Comparison of ENCODE assay signal across 1 cellular context in the genomic region with DNA sequence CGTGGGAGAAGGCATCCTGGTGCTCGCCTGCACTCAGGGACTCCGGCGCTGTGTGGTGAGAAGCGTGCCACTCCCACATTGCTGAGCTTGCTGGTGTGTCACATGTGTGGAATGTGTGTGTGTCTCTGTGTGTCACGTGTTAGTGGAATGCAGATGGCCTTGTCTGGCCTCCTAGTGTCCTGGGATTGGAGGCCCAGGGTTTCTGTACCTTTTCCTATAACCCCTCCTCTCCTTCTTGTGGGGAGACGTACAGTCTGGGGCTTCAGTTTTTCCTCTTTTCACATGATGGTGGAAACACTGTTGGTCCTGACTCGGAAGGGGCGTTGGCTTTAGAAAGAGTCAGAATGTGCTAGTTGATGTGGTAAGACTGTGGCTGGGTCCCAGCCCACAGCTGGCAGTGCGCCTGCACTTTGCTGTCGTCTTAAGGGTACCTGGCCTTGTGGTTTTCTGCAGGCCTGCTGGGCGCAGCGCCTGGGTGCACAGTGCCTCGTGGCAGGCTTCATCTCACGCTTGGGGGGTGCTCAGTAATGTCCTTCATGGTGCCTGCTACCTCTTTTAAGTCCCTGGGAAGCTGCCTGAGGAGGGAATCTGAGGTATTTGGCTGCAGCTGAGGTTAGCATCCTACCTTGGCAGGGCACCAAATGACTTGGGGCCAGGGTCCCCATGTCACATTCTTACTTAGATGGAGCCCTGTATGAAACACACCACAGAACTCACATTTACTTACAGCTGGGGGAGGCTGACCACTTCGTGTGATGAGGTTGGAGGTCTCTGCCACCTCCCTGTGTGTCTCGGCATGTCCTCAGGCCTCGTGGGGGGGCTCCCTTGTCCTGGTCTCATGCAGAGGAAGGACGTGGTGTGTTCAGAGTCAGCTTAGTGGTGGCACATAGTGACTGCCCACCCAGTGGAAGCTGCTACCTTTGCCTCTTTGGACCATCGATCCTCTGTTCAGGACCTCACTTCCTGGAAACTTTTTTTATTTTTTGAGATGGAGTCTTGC.
TF ChIP-seq lines count a peak whose summit lies in the region.

No MANE protein-coding gene starts in this region.

TF ChIP-seq in K562, 482 proteins besides CTCF, POLR2A, EP300 and RAD21 (continued from another document):
- peak; percentile 48; the same call in 1 of the 2 replicates for TF ChIP-seq ATF2 (CRISPR knock-in tag; IDR thresholded peaks at IDR 0.05)
- TF ChIP-seq, protein P1, sequence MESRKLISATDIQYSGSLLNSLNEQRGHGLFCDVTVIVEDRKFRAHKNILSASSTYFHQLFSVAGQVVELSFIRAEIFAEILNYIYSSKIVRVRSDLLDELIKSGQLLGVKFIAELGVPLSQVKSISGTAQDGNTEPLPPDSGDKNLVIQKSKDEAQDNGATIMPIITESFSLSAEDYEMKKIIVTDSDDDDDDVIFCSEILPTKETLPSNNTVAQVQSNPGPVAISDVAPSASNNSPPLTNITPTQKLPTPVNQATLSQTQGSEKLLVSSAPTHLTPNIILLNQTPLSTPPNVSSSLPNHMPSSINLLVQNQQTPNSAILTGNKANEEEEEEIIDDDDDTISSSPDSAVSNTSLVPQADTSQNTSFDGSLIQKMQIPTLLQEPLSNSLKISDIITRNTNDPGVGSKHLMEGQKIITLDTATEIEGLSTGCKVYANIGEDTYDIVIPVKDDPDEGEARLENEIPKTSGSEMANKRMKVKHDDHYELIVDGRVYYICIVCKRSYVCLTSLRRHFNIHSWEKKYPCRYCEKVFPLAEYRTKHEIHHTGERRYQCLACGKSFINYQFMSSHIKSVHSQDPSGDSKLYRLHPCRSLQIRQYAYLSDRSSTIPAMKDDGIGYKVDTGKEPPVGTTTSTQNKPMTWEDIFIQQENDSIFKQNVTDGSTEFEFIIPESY (CRISPR knock-in tag; IDR thresholded peaks at IDR 0.05): no peak
- no peak for TF ChIP-seq XRCC4 (IDR thresholded peaks at IDR 0.05; ENCODE audit: extremely low read depth, insufficient read depth, insufficient read length)
- no peak for TF ChIP-seq MYBL2 (IDR thresholded peaks at IDR 0.05; ENCODE audit: low read depth)
- TF ChIP-seq MYBL2 (CRISPR knock-in tag; IDR thresholded peaks at IDR 0.05; ENCODE audit: borderline replicate concordance): peak; percentile 18; the same call in 1 of the 2 replicates
- no peak for TF ChIP-seq L3MBTL2 (IDR thresholded peaks at IDR 0.05)
- 0 out of 2 replicates have a peak, but pooled peaks have one; percentile 31 for TF ChIP-seq NR2C2 (CRISPR knock-in tag; IDR thresholded peaks at IDR 0.05)
- TF ChIP-seq NR2C2 (tag; IDR thresholded peaks at IDR 0.05): no peak
- no peak for TF ChIP-seq ZKSCAN1 (IDR thresholded peaks at IDR 0.05; ENCODE audit: low read depth, low read length)
- peak; percentile 88; the same call in 1 of the 2 replicates for TF ChIP-seq IRF2 (CRISPR knock-in tag; IDR thresholded peaks at IDR 0.05)
- no peak for TF ChIP-seq TEAD4 (IDR thresholded peaks at IDR 0.05; ENCODE audit: low read length)
- 0 out of 2 replicates have a peak, but pooled peaks have one; percentile 71 for TF ChIP-seq TEAD4 (CRISPR knock-in tag; IDR thresholded peaks at IDR 0.05; ENCODE audit: borderline replicate concordance)
- no peak for TF ChIP-seq ZNF140 (CRISPR knock-in tag; IDR thresholded peaks at IDR 0.05)
